15 cellular contexts compared by ENCODE assay signal in genomic region chr5:151367038-151367437, GRCh38. TPM values are rescaled to one million over a fixed set of nuclear protein-coding genes. Genes with fewer than 3 reads are reported as not detected.
DNase-seq lines count a peak whose midpoint lies in the region; ATAC-seq, FAIRE-seq and TF ChIP-seq lines count a peak whose summit lies in the region.
"Not testable (repeated sequence)": the region's sequence is repeated elsewhere in the genome, so short reads cannot be mapped to it uniquely, and the experiment has no call there.
"Had no signal": no experiment of that assay in that cellular context is flagged by ENCODE, and none has a peak within 500 bp of the region (broad histone marks: within the 10 kb centered on the region; RNA-seq: fewer than 3 reads in every experiment).

No MANE protein-coding gene starts in this region.

- not testable (repeated sequence) for H3K4me1 ChIP-seq in Caco-2; DND-41 (ENCODE audit: insufficient read depth, low read length); HEK293 (ENCODE audit: control insufficient read depth, insufficient read depth, low read length); K562 (replicated peaks in 1 of 2; ENCODE audit: control insufficient read depth in 2 of 2, insufficient read depth in 2 of 2, low read length in 2 of 2); esophagus muscularis mucosa; mesendoderm (ENCODE audit: control insufficient read depth, low read depth, low read length)

- intact Hi-C loops in Caco-2 (cut with micrococcal nuclease; ENCODE audit: unreplicated experiment); K562 (cut with micrococcal nuclease); esophagus muscularis mucosa (cut with DNase I): not testable (repeated sequence)

- not testable (repeated sequence) for H3K36me3 Mint-ChIP-seq in Caco-2 (ENCODE audit: insufficient read depth, unreplicated experiment)
- peaks cover 10% of the 10 kb centered on the region for H3K36me3 Mint-ChIP-seq in progenitor cell of endocrine pancreas (ENCODE audit: insufficient read depth)

- not testable (repeated sequence) for H2BK5ac ChIP-seq in mesendoderm (ENCODE audit: low read length)

- BruUV-seq in Caco-2 (replicated peaks; lab: Mats Ljungman, UMichigan); K562 (replicated peaks; lab: Mats Ljungman, UMichigan): not testable (repeated sequence)

- H3K27ac Mint-ChIP-seq in Caco-2 (ENCODE audit: unreplicated experiment): peak overlapping the region; percentile 53
- peak overlapping the region; percentile 86 for H3K27ac Mint-ChIP-seq in progenitor cell of endocrine pancreas

- H3K4me1 Mint-ChIP-seq in Caco-2 (ENCODE audit: low read depth, unreplicated experiment): peaks cover 13% of the 10 kb centered on the region
- H3K4me1 Mint-ChIP-seq in progenitor cell of endocrine pancreas (ENCODE audit: low read depth): not testable (repeated sequence)

- TF ChIP-seq POLR2A in K562 (conservative IDR thresholded peaks at IDR 0.05); esophagus muscularis mucosa (IDR thresholded peaks at IDR 0.05; ENCODE audit: low read depth): not testable (repeated sequence)

- not testable (repeated sequence) for H3K36me3 ChIP-seq in Caco-2 (ENCODE audit: control insufficient read depth, insufficient read depth, low read length); DND-41 (ENCODE audit: insufficient read depth, low read length); HEK293 (ENCODE audit: control insufficient read depth in 2 of 2, insufficient read depth in 1 of 2, low read length in 2 of 2); K562 (ENCODE audit: control insufficient read depth, insufficient read depth, low read length); esophagus muscularis mucosa; mesendoderm (ENCODE audit: control insufficient read depth, insufficient read depth, low read length)

- H3K27me3 ChIP-seq in Caco-2 (replicated peaks; ENCODE audit: control insufficient read depth, insufficient read depth, low read length); DND-41 (ENCODE audit: insufficient read depth, low read length, poor library complexity); K562 (ENCODE audit: control insufficient read depth in 2 of 2, insufficient read depth in 2 of 2, low read length in 2 of 2); esophagus muscularis mucosa; mesendoderm (ENCODE audit: insufficient read depth, low read length, poor library complexity): not testable (repeated sequence)

- not testable (repeated sequence) for H3K4me2 ChIP-seq in DND-41 (ENCODE audit: insufficient read depth, low read length); K562 (ENCODE audit: insufficient read depth, low read length); mesendoderm (ENCODE audit: low read length)

- peak in 1 of 2 experiments; percentile 41 for DNase-seq in Caco-2
- DNase-seq in DND-41: peak; percentile 10
- DNase-seq in OCI-M1 (lab: John Stamatoyannopoulos, UW): peak; percentile 10
- not testable (repeated sequence) for DNase-seq in K562 (ENCODE audit: extremely low read depth in 1 of 4, low spot score in 3 of 4); progenitor cell of endocrine pancreas (ENCODE audit: low spot score, unreplicated experiment)
- DNase-seq in esophagus muscularis mucosa (ENCODE audit: extremely low spot score): peak; percentile 29
- DNase-seq in mesendoderm: peak; percentile 39

- not testable (repeated sequence) for H4K5ac ChIP-seq in mesendoderm (ENCODE audit: low read length)

- not testable (repeated sequence) for H3K9me1 ChIP-seq in K562 (ENCODE audit: control insufficient read depth, insufficient read depth, low read length)

- not testable (repeated sequence) for H2AK5ac ChIP-seq in mesendoderm (ENCODE audit: low read length)

- H3K9me3 ChIP-seq in Caco-2: peaks cover 37% of the 10 kb centered on the region
- H3K9me3 ChIP-seq in DND-41 (ENCODE audit: insufficient read depth, low read length, severe bottlenecking): peaks cover 28% of the 10 kb centered on the region
- not testable (repeated sequence) for H3K9me3 ChIP-seq in HEK293 (ENCODE audit: control insufficient read depth, insufficient read depth, low read depth, low read length); K562 (replicated peaks; ENCODE audit: control insufficient read depth, insufficient read depth, low read depth, low read length)
- H3K9me3 ChIP-seq in esophagus muscularis mucosa: peaks cover 0 to 33% (median 13%) of the 10 kb centered on the region in 4 donors

- not testable (repeated sequence) for H3K56ac ChIP-seq in mesendoderm (ENCODE audit: low read length)

- not testable (repeated sequence) for ATAC-seq in DND-41 (ENCODE audit: insufficient read depth, low read depth); K562

- TF ChIP-seq EP300 in K562 (IDR thresholded peaks at IDR 0.05; ENCODE audit: low read length); esophagus muscularis mucosa (IDR thresholded peaks at IDR 0.05): not testable (repeated sequence)

- not testable (repeated sequence) for H3K79me2 ChIP-seq in DND-41 (ENCODE audit: insufficient read depth, low read length); K562 (ENCODE audit: control insufficient read depth, insufficient read depth, low read length); mesendoderm (ENCODE audit: control insufficient read depth, insufficient read depth, low read length)

- POLR2A ChIA-PET in Caco-2 (lab: Charles Lee); HEK293 (lab: Yijun Ruan, JAX); K562 (lab: Yijun Ruan, JAX): not testable (repeated sequence)

- TF ChIP-seq RAD21 in K562 (CRISPR knock-in tag; conservative IDR thresholded peaks at IDR 0.05 in 1 of 2, IDR thresholded peaks at IDR 0.05 in 1 of 2): not testable (repeated sequence)

- H3K4me3 Mint-ChIP-seq in Caco-2 (ENCODE audit: unreplicated experiment); progenitor cell of endocrine pancreas (ENCODE audit: low read depth): not testable (repeated sequence)

- H4K20me1 ChIP-seq in DND-41 (ENCODE audit: insufficient read depth, low read length); K562 (replicated peaks; ENCODE audit: control insufficient read depth, insufficient read depth, low read length): not testable (repeated sequence)

- not testable (repeated sequence) for H3K27ac ChIP-seq in DND-41 (ENCODE audit: low read length); HEK293 (ENCODE audit: extremely low read depth, low read depth, low read length); K562 (ENCODE audit: extremely low read depth, low read depth, low read length); esophagus muscularis mucosa (replicated peaks in 1 of 4); mesendoderm (ENCODE audit: low read depth, low read length)

- H3K4me3 ChIP-seq in Caco-2 (ENCODE audit: low read depth, low read length); DND-41 (ENCODE audit: low read depth in 1 of 2, low read length in 2 of 2); HEK293 (ENCODE audit: low read depth, low read length); K562; esophagus muscularis mucosa; mesendoderm (ENCODE audit: low read length): not testable (repeated sequence)

- CTCF ChIA-PET in Caco-2 (lab: Charles Lee); HEK293 (lab: Yijun Ruan, JAX); K562 (lab: Yijun Ruan, JAX; ENCODE audit: low intra/inter-chr PET ratio): not testable (repeated sequence)

- peaks cover 56% of the 10 kb centered on the region for H3K9me3 Mint-ChIP-seq in Caco-2 (ENCODE audit: unreplicated experiment)
- H3K9me3 Mint-ChIP-seq in progenitor cell of endocrine pancreas (ENCODE audit: low read depth): peaks cover 50% of the 10 kb centered on the region

- not testable (repeated sequence) for TF ChIP-seq CTCF in Caco-2 (IDR thresholded peaks at IDR 0.05; ENCODE audit: insufficient read depth in 1 of 2, low read depth in 1 of 2, low read length in 1 of 2, severe bottlenecking in 1 of 2, unreplicated experiment in 1 of 2); DND-41 (IDR thresholded peaks at IDR 0.05; ENCODE audit: borderline replicate concordance, extremely low read depth, low read length, poor library complexity, severe bottlenecking); HEK293 (tag by site-specific recombination; IDR thresholded peaks at IDR 0.05); K562 (IDR thresholded peaks at IDR 0.05 in 2 of 3, conservative IDR thresholded peaks at IDR 0.05 in 1 of 3; ENCODE audit: insufficient read depth in 2 of 3, low read depth in 1 of 3, low read length in 3 of 3); esophagus muscularis mucosa (IDR thresholded peaks at IDR 0.05); progenitor cell of endocrine pancreas (IDR thresholded peaks at IDR 0.05; ENCODE audit: unreplicated experiment)

- not testable (repeated sequence) for H3K23ac ChIP-seq in mesendoderm (ENCODE audit: low read length)

- not testable (repeated sequence) for H2BK120ac ChIP-seq in mesendoderm (ENCODE audit: low read depth, low read length)

- in situ Hi-C loops in K562 (cut with MboI): not testable (repeated sequence)

- H3K4ac ChIP-seq in mesendoderm (ENCODE audit: low read depth, low read length): not testable (repeated sequence)

- not testable (repeated sequence) for H3K18ac ChIP-seq in mesendoderm (ENCODE audit: low read length)

- not testable (repeated sequence) for H2BK15ac ChIP-seq in mesendoderm (replicated peaks; ENCODE audit: low read depth)

- not testable (repeated sequence) for H4K8ac ChIP-seq in mesendoderm (ENCODE audit: low read depth, low read length)

- not testable (repeated sequence) for H3K27me3 Mint-ChIP-seq in Caco-2 (ENCODE audit: insufficient read depth, unreplicated experiment); progenitor cell of endocrine pancreas

- H3K79me1 ChIP-seq in mesendoderm (ENCODE audit: low read length): not testable (repeated sequence)

- not testable (repeated sequence) for FAIRE-seq in K562 (lab: Jason Lieb, UNC)

- not testable (repeated sequence) for H2AFZ ChIP-seq in DND-41 (ENCODE audit: low read depth, low read length); K562 (ENCODE audit: low read depth, low read length)

- H3K9ac ChIP-seq in DND-41 (ENCODE audit: low read depth, low read length); K562 (ENCODE audit: insufficient read depth in 1 of 2, low read depth in 2 of 2, low read length in 2 of 2); mesendoderm (ENCODE audit: low read length): not testable (repeated sequence)

- WGBS in K562 (ENCODE audit: insufficient coverage, low coverage, missing lambda C conversion rate): 8% methylated on average over 6 of the region's 6 CpGs
- WGBS in esophagus muscularis mucosa: 83% methylated on average over 6 of the region's 6 CpGs
- WGBS in mesendoderm (ENCODE audit: extremely low coverage, insufficient coverage, low lambda C conversion rate): no CpG with 5 or more reads among the region's 6 CpGs

RNA-seq across cellular contexts. Expression of gene SLC36A2, which starts 19.7 kb away (rescaled TPM):
- total RNA-seq in Caco-2 (2022): not detected in 2 replicates
- not detected in 2 replicates for total RNA-seq in K562 (2011; cell fraction: chromatin; rRNA removed; ENCODE audit: low replicate concordance)
- total RNA-seq in K562 (2011; cell fraction: nucleolus; rRNA removed): not detected in 2 replicates
- not detected in 2 replicates for total RNA-seq in K562 (2011; cell fraction: nucleoplasm; rRNA removed)
- total RNA-seq in K562 (2014; rRNA removed): not detected in 2 replicates
- not detected in 2 replicates for total RNA-seq in K562 (2014; rRNA removed; fragmentation: Illumina TruSeq; extraction: Trizol)
- not detected in 2 replicates for total RNA-seq in K562 (2015; rRNA removed; fragmentation: Illumina TruSeq; extraction: Trizol)
- not detected in 2 replicates for total RNA-seq in K562 (2021)
- not detected in 2 replicates for polyA plus RNA-seq in K562 (2011; rRNA removed)
- polyA plus RNA-seq in K562 (2011; cell fraction: cytosol; rRNA removed): not detected in 2 replicates
- not detected in 2 replicates for polyA plus RNA-seq in K562 (2011; cell fraction: nucleus; rRNA removed)
- 0.03 TPM in 1 of 2 replicates, not detected in the other for polyA plus RNA-seq in K562 (2012)
- polyA plus RNA-seq in K562 (2014; fragmentation: Illumina TruSeq; extraction: Trizol): not detected in 2 replicates
- not detected for polyA plus RNA-seq in K562 (2014; fragmentation: Nextera tagmentation; extraction: Ambion mirVana)
- not detected in 2 replicates for polyA plus RNA-seq in K562 (2014; rRNA removed)
- not detected in 2 replicates for polyA minus RNA-seq in K562 (2011; rRNA and poly(A)+ RNA removed)
- polyA minus RNA-seq in K562 (2011; cell fraction: cytosol; rRNA and poly(A)+ RNA removed): not detected in 2 replicates
- polyA minus RNA-seq in K562 (2011; cell fraction: nucleus; rRNA and poly(A)+ RNA removed): not detected in 2 replicates
- total RNA-seq in esophagus muscularis mucosa: not detected
- 0.06 TPM for polyA plus RNA-seq in mesendoderm (2013, experiment 1 of 2)
- 0.11 TPM for polyA plus RNA-seq in mesendoderm (2013, experiment 2 of 2)
- total RNA-seq in progenitor cell of endocrine pancreas: not detected in 2 replicates
- total RNA-seq: A673; CD4-positive, alpha-beta memory T cell; CD4-positive, CD25-positive, alpha-beta regulatory T cell; CD8-positive, alpha-beta memory T cell; Daoy had no signal
- polyA plus RNA-seq: AG04450; CD14-positive monocyte; CD4-positive, alpha-beta memory T cell; CD4-positive, CD25-positive, alpha-beta regulatory T cell; CD8-positive, alpha-beta memory T cell had no signal
